29 cellular contexts compared by ENCODE assay signal in genomic region chr7:152966189-152966588, GRCh38.
"Had no signal": no experiment of that assay in that cellular context is flagged by ENCODE, and none has a peak within 500 bp of the region (broad histone marks: within the 10 kb centered on the region; RNA-seq: fewer than 3 reads in every experiment).

No MANE protein-coding gene starts in this region.

- ATAC-seq: natural killer cell; psoas muscle; right cardiac atrium; right lobe of liver; stimulated activated effector memory CD8-positive, alpha-beta T cell treated with anti-CD3 and anti-CD28 coated beads, Interleukin-12 subunit alpha, Interleukin-12 subunit beta, amount 100 ng/mL, for 72 hours; stimulated activated naive B cell treated with anti-CD40 and anti-IgM and Interleukin-4, amounts not matched to agents 10 μg/mL and 1 μg/mL and 100 μg/mL, for 72 hours had no signal

- H3K36me3 Mint-ChIP-seq: natural killer cell; neural progenitor cell; stimulated activated effector memory CD8-positive, alpha-beta T cell treated with anti-CD3 and anti-CD28 coated beads, Interleukin-12 subunit alpha, Interleukin-12 subunit beta, amount 100 ng/mL, for 72 hours; stimulated activated naive B cell treated with anti-CD40 and anti-IgM and Interleukin-4, amounts not matched to agents 10 μg/mL and 1 μg/mL and 100 μg/mL, for 72 hours had no signal

- H3K9me3 Mint-ChIP-seq: neural progenitor cell; stimulated activated naive CD8-positive, alpha-beta T cell treated with anti-CD3 and anti-CD28 coated beads, Interleukin-15, Interleukin-2, amounts not matched to agents 100 ng/mL and 50 ng/mL, for 24 hours had no signal

- H3K4me1 Mint-ChIP-seq: natural killer cell; nephron; neural progenitor cell; stimulated activated effector memory CD8-positive, alpha-beta T cell treated with anti-CD3 and anti-CD28 coated beads, Interleukin-12 subunit alpha, Interleukin-12 subunit beta, amount 100 ng/mL, for 72 hours; stimulated activated naive B cell treated with anti-CD40 and anti-IgM and Interleukin-4, amounts not matched to agents 10 μg/mL and 1 μg/mL and 100 μg/mL, for 72 hours had no signal

- DNase-seq: natural killer cell; occipital lobe; ovary; posterior cingulate gyrus; psoas muscle; right cardiac atrium; right lobe of liver; sigmoid colon; small intestine; stimulated activated CD4-positive, alpha-beta T cell treated with anti-CD3 and anti-CD28 coated beads, Interleukin-15, amount 100 ng/mL, for 24 hours; stimulated activated CD4-positive, alpha-beta T cell treated with anti-CD3 and anti-CD28 coated beads, Interleukin-2, amount 100 ng/mL, for 24 hours; stimulated activated CD4-positive, alpha-beta T cell treated with anti-CD3 and anti-CD28 coated beads, Interleukin-2, amount 100 ng/mL, for 48 hours; stimulated activated CD4-positive, alpha-beta T cell treated with anti-CD3 and anti-CD28 coated beads, Interleukin-4, amount 100 ng/mL, for 24 hours; stimulated activated naive B cell treated with anti-CD40 and anti-IgM and Interleukin-4, amounts not matched to agents 10 μg/mL and 1 μg/mL and 100 μg/mL, for 72 hours; stimulated activated naive CD4-positive, alpha-beta T cell treated with Interleukin-2 at 50 U/mL for 16 hours; stomach; thyroid gland; trophoblast cell; upper lobe of left lung had no signal

- H2AFZ ChIP-seq: neural progenitor cell, parathyroid adenoma had no signal

- H3K4me3 ChIP-seq: neural progenitor cell, ovary, psoas muscle, right lobe of liver, sigmoid colon, stomach, thoracic aorta, thyroid gland, tibial nerve, upper lobe of left lung, vagina had no signal

- H3K79me2 ChIP-seq: parathyroid adenoma had no signal

- H3K4me1 ChIP-seq: parathyroid adenoma, psoas muscle, right lobe of liver, sigmoid colon, stomach, thyroid gland, tibial nerve, upper lobe of left lung, vagina had no signal

- H3K27me3 Mint-ChIP-seq: progenitor cell of endocrine pancreas; stimulated activated naive B cell treated with anti-CD40 and anti-IgM and Interleukin-4, amounts not matched to agents 10 μg/mL and 1 μg/mL and 100 μg/mL, for 72 hours; stimulated activated naive CD8-positive, alpha-beta T cell treated with anti-CD3 and anti-CD28 coated beads, Interleukin-15, Interleukin-2, amounts not matched to agents 100 ng/mL and 50 ng/mL, for 24 hours had no signal

- H3K27ac ChIP-seq: neural progenitor cell, ovary, parathyroid adenoma, psoas muscle, right lobe of liver, sigmoid colon, stomach, thoracic aorta, thyroid gland, tibial nerve, upper lobe of left lung, vagina had no signal

- H3K27ac Mint-ChIP-seq: natural killer cell; nephron; neural progenitor cell; progenitor cell of endocrine pancreas; stimulated activated effector memory CD8-positive, alpha-beta T cell treated with anti-CD3 and anti-CD28 coated beads, Interleukin-12 subunit alpha, Interleukin-12 subunit beta, amount 100 ng/mL, for 72 hours; stimulated activated naive B cell treated with anti-CD40 and anti-IgM and Interleukin-4, amounts not matched to agents 10 μg/mL and 1 μg/mL and 100 μg/mL, for 72 hours; stimulated activated naive CD8-positive, alpha-beta T cell treated with anti-CD3 and anti-CD28 coated beads, Interleukin-15, Interleukin-2, amounts not matched to agents 100 ng/mL and 50 ng/mL, for 24 hours had no signal

- H3K9ac ChIP-seq: neural progenitor cell, parathyroid adenoma had no signal

- H3K27me3 ChIP-seq: neural progenitor cell, ovary, right lobe of liver, sigmoid colon, stomach, thyroid gland, tibial nerve, upper lobe of left lung, vagina had no signal

- FAIRE-seq: small intestine, urothelium cell line had no signal

- H3K4me2 ChIP-seq: neural progenitor cell had no signal

- H3K4me3 Mint-ChIP-seq: natural killer cell; nephron; neural progenitor cell; stimulated activated effector memory CD8-positive, alpha-beta T cell treated with anti-CD3 and anti-CD28 coated beads, Interleukin-12 subunit alpha, Interleukin-12 subunit beta, amount 100 ng/mL, for 72 hours; stimulated activated naive B cell treated with anti-CD40 and anti-IgM and Interleukin-4, amounts not matched to agents 10 μg/mL and 1 μg/mL and 100 μg/mL, for 72 hours; stimulated activated naive CD8-positive, alpha-beta T cell treated with anti-CD3 and anti-CD28 coated beads, Interleukin-15, Interleukin-2, amounts not matched to agents 100 ng/mL and 50 ng/mL, for 24 hours had no signal

- H3K36me3 ChIP-seq: neural progenitor cell, ovary, right lobe of liver, sigmoid colon, stomach, thoracic aorta, thyroid gland, tibial nerve, upper lobe of left lung, vagina had no signal

- H3K9me3 ChIP-seq: ovary, right lobe of liver, thoracic aorta, thyroid gland had no signal
